In genomic region chr9:83458530-83458929, GRCh38 we compare ENCODE assay signal across 27 cellular contexts.
"Had no signal": no experiment of that assay in that cellular context is flagged by ENCODE, and none has a peak within 500 bp of the region (broad histone marks: within the 10 kb centered on the region; RNA-seq: fewer than 3 reads in every experiment).

No MANE protein-coding gene starts in this region.

- FAIRE-seq: colon, endometrium, endothelial cell of umbilical vein, frontal cortex had no signal

- H3K4me3 ChIP-seq: colonic mucosa, coronary artery, dorsolateral prefrontal cortex, esophagus muscularis mucosa, esophagus squamous epithelium, gastrocnemius medialis, gastroesophageal sphincter, heart left ventricle, heart right ventricle had no signal

- H3K9me3 ChIP-seq: colonic mucosa, esophagus squamous epithelium, gastrocnemius medialis had no signal

- ATAC-seq: effector memory CD8-positive, alpha-beta T cell; esophagus mucosa; gastrocnemius medialis; gastroesophageal sphincter; heart left ventricle; heart right ventricle had no signal

- H3K27me3 ChIP-seq: colonic mucosa, dorsolateral prefrontal cortex, esophagus muscularis mucosa, esophagus squamous epithelium, foreskin keratinocyte, gastrocnemius medialis, gastroesophageal sphincter, heart left ventricle, heart right ventricle had no signal

- H3K4me1 ChIP-seq: colonic mucosa, esophagus muscularis mucosa, esophagus squamous epithelium, foreskin keratinocyte, gastrocnemius medialis, gastroesophageal sphincter, heart left ventricle, heart right ventricle had no signal

- DNase-seq: colonic mucosa; cortex of kidney; dermis blood vessel endothelial cell; dorsolateral prefrontal cortex; effector CD4-positive, alpha-beta T cell; effector CD8-positive, alpha-beta T cell; effector memory CD4-positive, alpha-beta T cell; effector memory CD8-positive, alpha-beta T cell; endodermal cell; erythroblast; esophagus squamous epithelium; foreskin fibroblast; foreskin keratinocyte; foreskin melanocyte; gastrocnemius medialis; glutamatergic neuron; head of caudate nucleus; heart left ventricle; heart right ventricle had no signal

- H3K27ac ChIP-seq: colonic mucosa, coronary artery, dorsolateral prefrontal cortex, esophagus muscularis mucosa, esophagus squamous epithelium, foreskin keratinocyte, gastrocnemius medialis, gastroesophageal sphincter, heart left ventricle, heart right ventricle had no signal

- H3K36me3 ChIP-seq: colonic mucosa, esophagus muscularis mucosa, esophagus squamous epithelium, gastrocnemius medialis, gastroesophageal sphincter, heart left ventricle, heart right ventricle had no signal
